In genomic region chr1:93876284-93876683, GRCh38 we compare ENCODE assay signal across 11 cellular contexts. TPM values are rescaled to one million over a fixed set of nuclear protein-coding genes. Genes with fewer than 3 reads are reported as not detected.
DNase-seq lines count a peak whose midpoint lies in the region; ATAC-seq and TF ChIP-seq lines count a peak whose summit lies in the region.
"Had no signal": no experiment of that assay in that cellular context is flagged by ENCODE, and none has a peak within 500 bp of the region (broad histone marks: within the 10 kb centered on the region; RNA-seq: fewer than 3 reads in every experiment).

No MANE protein-coding gene starts in this region.

- TF ChIP-seq POLR2A in suprapubic skin (IDR thresholded peaks at IDR 0.05), result no peak

- TF ChIP-seq CTCF in natural killer cell (IDR thresholded peaks at IDR 0.05) (no peak), suprapubic skin (IDR thresholded peaks at IDR 0.05) (no peak)

- no peak overlapping the region for H3K9ac ChIP-seq in HUES64 (ENCODE audit: low read depth, low read length)

- no peak for TF ChIP-seq EP300 in suprapubic skin (IDR thresholded peaks at IDR 0.05)

- peaks cover 0 to 3% (median 0%) of the 10 kb centered on the region in 8 donors for H3K9me3 Mint-ChIP-seq in CD4-positive, alpha-beta memory T cell
- H3K9me3 Mint-ChIP-seq in activated naive CD8-positive, alpha-beta T cell treated with anti-CD3 and anti-CD28 coated beads, Interleukin-2, amount 10 ng/mL, durations not matched to agents 7 days and 5 days, result no peaks in the 10 kb centered on the region
- H3K9me3 Mint-ChIP-seq in natural killer cell, result no peaks in the 10 kb centered on the region

- peak overlapping the region; percentile 71 to 99 (median 88) for H3K27ac Mint-ChIP-seq in CD4-positive, alpha-beta memory T cell
- H3K27ac Mint-ChIP-seq in activated naive CD8-positive, alpha-beta T cell treated with anti-CD3 and anti-CD28 coated beads, Interleukin-2, amount 10 ng/mL, durations not matched to agents 7 days and 5 days, result peak overlapping the region; percentile 53
- peak overlapping the region; percentile 95 to 99 for H3K27ac Mint-ChIP-seq in natural killer cell

- ATAC-seq in activated naive CD8-positive, alpha-beta T cell treated with anti-CD3 and anti-CD28 coated beads, Interleukin-2, amount 10 ng/mL, durations not matched to agents 7 days and 5 days (ENCODE audit: low read depth), result no peak
- ATAC-seq in natural killer cell (no peak), GM18867 (IDR thresholded peaks at IDR 0.05; ENCODE audit: unreplicated experiment) (no peak), GM21390 (IDR thresholded peaks at IDR 0.05; ENCODE audit: unreplicated experiment) (no peak)
- ATAC-seq: upper lobe of right lung had no signal

- intact Hi-C loops in CD4-positive, alpha-beta memory T cell (cut with micrococcal nuclease), result no loop called here
- intact Hi-C loops in natural killer cell (cut with micrococcal nuclease), result no loop called here

- DNase-seq in CD4-positive, alpha-beta memory T cell, result no peak
- no peak for DNase-seq in activated naive CD8-positive, alpha-beta T cell treated with anti-CD3 and anti-CD28 coated beads, Interleukin-2, amount 10 ng/mL, durations not matched to agents 7 days and 5 days
- DNase-seq in natural killer cell (no peak), NCI-H1436 (lab: John Stamatoyannopoulos, UW) (no peak), suprapubic skin (ENCODE audit: low spot score in 2 of 2) (no peak)
- DNase-seq: DMS 273 treated with DMSO at 0.1 percent for 48 hours, NCI-H146, upper lobe of right lung had no signal

- H3K4me1 ChIP-seq in CD4-positive, alpha-beta memory T cell (ENCODE audit: insufficient read depth, low read length), result peaks cover 38% of the 10 kb centered on the region
- H3K4me1 ChIP-seq in HUES64 (ENCODE audit: insufficient read depth, low read length), result peaks cover 3% of the 10 kb centered on the region
- peaks cover 26% of the 10 kb centered on the region for H3K4me1 ChIP-seq in suprapubic skin

- CTCF ChIA-PET in CD4-positive, alpha-beta memory T cell (lab: Charles Lee; ENCODE audit: partially characterized antibody), result no interaction called here

- H3K36me3 ChIP-seq in CD4-positive, alpha-beta memory T cell (ENCODE audit: insufficient read depth, low read length), result peaks cover 61% of the 10 kb centered on the region
- peaks cover 64% of the 10 kb centered on the region for H3K36me3 ChIP-seq in HUES64 (ENCODE audit: insufficient read depth, low read length)
- peaks cover 58% of the 10 kb centered on the region for H3K36me3 ChIP-seq in suprapubic skin

- peak overlapping the region; percentile 92 for H3K27ac ChIP-seq in CD4-positive, alpha-beta memory T cell (ENCODE audit: low read depth, low read length)
- H3K27ac ChIP-seq in HUES64 (ENCODE audit: low read depth, low read length), result no peak overlapping the region
- no peak overlapping the region for H3K27ac ChIP-seq in suprapubic skin
- H3K27ac ChIP-seq: upper lobe of right lung had no signal

- no peak overlapping the region for H3K4me3 ChIP-seq in CD4-positive, alpha-beta memory T cell (ENCODE audit: low read length in 2 of 2)
- H3K4me3 ChIP-seq in HUES64 (ENCODE audit: low read length) (peak overlapping the region; percentile 12; the same call in 1 of the 2 replicates), suprapubic skin (no peak overlapping the region)
- H3K4me3 ChIP-seq: upper lobe of right lung had no signal

- H3K36me3 Mint-ChIP-seq in CD4-positive, alpha-beta memory T cell, result peaks cover 42 to 65% of the 10 kb centered on the region in 2 donors
- H3K36me3 Mint-ChIP-seq in activated naive CD8-positive, alpha-beta T cell treated with anti-CD3 and anti-CD28 coated beads, Interleukin-2, amount 10 ng/mL, durations not matched to agents 7 days and 5 days, result peaks cover 35% of the 10 kb centered on the region
- H3K36me3 Mint-ChIP-seq in natural killer cell, result peaks cover 35% of the 10 kb centered on the region

- 97% methylated on average over 3 of the region's 3 CpGs for WGBS in HUES64
- 71% methylated on average over 3 of the region's 3 CpGs for WGBS in suprapubic skin

- no peaks in the 10 kb centered on the region for H3K27me3 ChIP-seq in CD4-positive, alpha-beta memory T cell (ENCODE audit: insufficient read depth, low read length)
- H3K27me3 ChIP-seq in HUES64 (ENCODE audit: insufficient read depth, low read length) (no peaks in the 10 kb centered on the region), suprapubic skin (no peaks in the 10 kb centered on the region)
- H3K27me3 ChIP-seq: upper lobe of right lung had no signal

- peaks cover 28 to 54% (median 41%) of the 10 kb centered on the region in 4 donors for H3K4me1 Mint-ChIP-seq in CD4-positive, alpha-beta memory T cell
- peaks cover 24% of the 10 kb centered on the region for H3K4me1 Mint-ChIP-seq in activated naive CD8-positive, alpha-beta T cell treated with anti-CD3 and anti-CD28 coated beads, Interleukin-2, amount 10 ng/mL, durations not matched to agents 7 days and 5 days
- H3K4me1 Mint-ChIP-seq in natural killer cell, result peaks cover 45 to 51% of the 10 kb centered on the region in 2 donors

- no peaks in the 10 kb centered on the region for H3K27me3 Mint-ChIP-seq in CD4-positive, alpha-beta memory T cell
- H3K27me3 Mint-ChIP-seq in activated naive CD8-positive, alpha-beta T cell treated with anti-CD3 and anti-CD28 coated beads, Interleukin-2, amount 10 ng/mL, durations not matched to agents 7 days and 5 days, result no peaks in the 10 kb centered on the region
- H3K27me3 Mint-ChIP-seq in natural killer cell (ENCODE audit: low read depth in 2 of 2), result no peaks in the 10 kb centered on the region

- POLR2A ChIA-PET in CD4-positive, alpha-beta memory T cell (lab: Charles Lee; ENCODE audit: partially characterized antibody), result interaction anchor here (4.0 kb wide), 1 partner anchor 29 kb away, joined by 69 read pairs; no protein-coding TSS in a partner anchor
- POLR2A ChIA-PET in activated naive CD8-positive, alpha-beta T cell treated with anti-CD3 and anti-CD28 coated beads, Interleukin-2, amount 10 ng/mL, durations not matched to agents 7 days and 5 days (lab: Charles Lee), result no interaction called here

- H3K4me3 Mint-ChIP-seq in CD4-positive, alpha-beta memory T cell, result peak overlapping the region; percentile 33 to 100 (median 88)
- peak overlapping the region; percentile 72 for H3K4me3 Mint-ChIP-seq in activated naive CD8-positive, alpha-beta T cell treated with anti-CD3 and anti-CD28 coated beads, Interleukin-2, amount 10 ng/mL, durations not matched to agents 7 days and 5 days
- peak overlapping the region; percentile 35 for H3K4me3 Mint-ChIP-seq in natural killer cell

- no peaks in the 10 kb centered on the region for H3K9me3 ChIP-seq in CD4-positive, alpha-beta memory T cell (ENCODE audit: control insufficient read depth in 1 of 2, low read length in 2 of 2)
- H3K9me3 ChIP-seq in HUES64 (ENCODE audit: insufficient read depth, low read depth, low read length) (no peaks in the 10 kb centered on the region), suprapubic skin (no peaks in the 10 kb centered on the region)
- H3K9me3 ChIP-seq: upper lobe of right lung had no signal

RNA-seq across cellular contexts. Expression of gene DNTTIP2, which starts 2.7 kb away (rescaled TPM):
- total RNA-seq in CD4-positive, alpha-beta memory T cell, result 10 to 100 TPM; 71.4 to 75.4 TPM
- 10 to 100 TPM; 52.5 to 86.5 TPM for polyA plus RNA-seq in CD4-positive, alpha-beta memory T cell
- 73.4 TPM for polyA plus RNA-seq in HUES64 (2013, experiment 1 of 2)
- 75.4 TPM for polyA plus RNA-seq in HUES64 (2013, experiment 2 of 2)
- 10 to 100 TPM; 55.1 to 61.3 TPM for total RNA-seq in activated naive CD8-positive, alpha-beta T cell treated with anti-CD3 and anti-CD28 coated beads, Interleukin-2, amount 10 ng/mL, durations not matched to agents 7 days and 5 days
- total RNA-seq in natural killer cell (100 to 1,000 TPM in 1 of 3 donors, 10 to 100 TPM in 2; 88.5 to 104 (median 97.3) TPM), suprapubic skin (10 to 100 TPM; 31.0 to 50.1 (median 44.7) TPM)

RNA-seq across cellular contexts. Expression of gene GCLM, which starts 32.9 kb away (rescaled TPM):
- 10 to 100 TPM; 22.0 to 26.8 TPM for total RNA-seq in CD4-positive, alpha-beta memory T cell
- polyA plus RNA-seq in CD4-positive, alpha-beta memory T cell, result 10 to 100 TPM; 11.4 to 32.8 TPM
- 12.0 TPM for polyA plus RNA-seq in HUES64 (2013, experiment 1 of 2)
- polyA plus RNA-seq in HUES64 (2013, experiment 2 of 2), result 12.4 TPM
- total RNA-seq in activated naive CD8-positive, alpha-beta T cell treated with anti-CD3 and anti-CD28 coated beads, Interleukin-2, amount 10 ng/mL, durations not matched to agents 7 days and 5 days, result 10 to 100 TPM; 20.4 to 22.0 TPM
- total RNA-seq in natural killer cell (10 to 100 TPM; 16.1 to 25.5 (median 18.6) TPM), suprapubic skin (1 to 10 TPM; 4.1 to 8.2 (median 4.9) TPM)

Comparison
In these comparisons a context has a peak if more than half of its experiments do, and no peak if none do; other contexts are left out.
1. H3K4me3 Mint-ChIP-seq: peak in every context shown above with its lines; median percentile 88 in CD4-positive, alpha-beta memory T cell; 72 in activated naive CD8-positive, alpha-beta T cell treated with anti-CD3 and anti-CD28 coated beads, Interleukin-2, amount 10 ng/mL, durations not matched to agents 7 days and 5 days; 35 in natural killer cell.